Comparison of ENCODE assay signal across 14 cellular contexts in genomic region chr3:10334461-10334860, GRCh38. TPM values are rescaled to one million over a fixed set of nuclear protein-coding genes. Genes with fewer than 3 reads are reported as not detected.
DNase-seq lines count a peak whose midpoint lies in the region; ATAC-seq, FAIRE-seq and TF ChIP-seq lines count a peak whose summit lies in the region.
"Had no signal": no experiment of that assay in that cellular context is flagged by ENCODE, and none has a peak within 500 bp of the region (broad histone marks: within the 10 kb centered on the region; RNA-seq: fewer than 3 reads in every experiment).

No MANE protein-coding gene starts in this region.

- 0 out of 2 replicates have a peak overlapping the region, but pooled peaks have one; percentile 7 for H4K8ac ChIP-seq in H1 (ENCODE audit: extremely low read depth, insufficient read depth, low read length)

- no peaks in the 10 kb centered on the region; the same call in none of the 2 replicates for H3K27me3 ChIP-seq in Caco-2 (replicated peaks; ENCODE audit: control insufficient read depth, insufficient read depth, low read length)
- no peaks in the 10 kb centered on the region; a peak in 2 of 7 replicates for H3K27me3 ChIP-seq in H1 (replicated peaks in 1 of 4; ENCODE audit: control insufficient read depth in 3 of 4, extremely low read depth in 1 of 4, insufficient read depth in 3 of 4, low read length in 3 of 4)
- no peaks in the 10 kb centered on the region for H3K27me3 ChIP-seq in parathyroid adenoma (ENCODE audit: control insufficient read depth, insufficient read depth, low read length)
- H3K27me3 ChIP-seq in ovary: no peaks in the 10 kb centered on the region

- H3K23me2 ChIP-seq in H1 (ENCODE audit: low read depth, low read length): no peaks in the 10 kb centered on the region; the same call in 1 of the 2 replicates

- H3K79me2 ChIP-seq in H1 (ENCODE audit: control insufficient read depth in 1 of 2, insufficient read depth in 2 of 2, low read length in 2 of 2) (no peaks in the 10 kb centered on the region), parathyroid adenoma (no peaks in the 10 kb centered on the region)

- TF ChIP-seq RAD21 in H1 (IDR thresholded peaks at IDR 0.05 in 1 of 2, conservative IDR thresholded peaks at IDR 0.05 in 1 of 2; ENCODE audit: low read depth in 2 of 2, low read length in 2 of 2): peak in 1 of 2 experiments; percentile 36; a peak in 2 of 4 replicates

- no peak overlapping the region for H2BK12ac ChIP-seq in H1 (ENCODE audit: low read depth, low read length)

- WGBS in H1 (ENCODE audit: extremely low coverage in 1 of 2, insufficient coverage in 1 of 2, insufficient read length in 1 of 2, insufficient replicate concordance in 2 of 2, low coverage in 1 of 2, low lambda C conversion rate in 2 of 2, missing lambda C conversion rate in 1 of 2), 2 experiments: 84% methylated on average over 12 of the region's 12 CpGs; no CpG with 5 or more reads in 1 of the 2 experiments
- WGBS in ovary, 3 donors: 55 to 69% (median 63%) methylated on average over 12 of the region's 12 CpGs

- H3K4ac ChIP-seq in H1 (replicated peaks; ENCODE audit: insufficient read length, low read depth, low read length): no peak overlapping the region

- H3K79me1 ChIP-seq in H1 (ENCODE audit: low read depth, low read length): no peaks in the 10 kb centered on the region

- H3K4me3 ChIP-seq in Caco-2 (ENCODE audit: low read depth, low read length) (no peak overlapping the region), H1 (ENCODE audit: extremely low read depth in 1 of 4, insufficient read depth in 2 of 4, low read depth in 3 of 4, low read length in 4 of 4) (no peak overlapping the region), parathyroid adenoma (ENCODE audit: low read depth, low read length) (no peak overlapping the region), ovary (no peak overlapping the region)
- H3K4me3 ChIP-seq: heart left ventricle had no signal

- no peaks in the 10 kb centered on the region for H4K20me1 ChIP-seq in H1 (replicated peaks in 1 of 2; ENCODE audit: control insufficient read depth in 1 of 2, insufficient read depth in 2 of 2, low read length in 2 of 2)

- peaks cover 11% of the 10 kb centered on the region for H3K27me3 Mint-ChIP-seq in Caco-2 (ENCODE audit: insufficient read depth, unreplicated experiment)
- peaks cover 6 to 45% of the 10 kb centered on the region in 2 donors for H3K27me3 Mint-ChIP-seq in effector memory CD8-positive, alpha-beta T cell

- no peak overlapping the region for H3K23ac ChIP-seq in H1 (ENCODE audit: insufficient read length)

- H3K27ac ChIP-seq in H1 (ENCODE audit: low read depth, low read length) (no peak overlapping the region), parathyroid adenoma (no peak overlapping the region), ovary (no peak overlapping the region)
- H3K27ac ChIP-seq: heart left ventricle had no signal

- H3K36me3 ChIP-seq in Caco-2 (ENCODE audit: control insufficient read depth, insufficient read depth, low read length): no peaks in the 10 kb centered on the region
- H3K36me3 ChIP-seq in H1 (ENCODE audit: control insufficient read depth in 2 of 4, insufficient read depth in 4 of 4, low read length in 3 of 4): no peaks in the 10 kb centered on the region
- H3K36me3 ChIP-seq in parathyroid adenoma (ENCODE audit: control insufficient read depth, insufficient read depth, low read length): no peaks in the 10 kb centered on the region
- H3K36me3 ChIP-seq in ovary: no peaks in the 10 kb centered on the region
- H3K36me3 ChIP-seq: heart left ventricle had no signal

- no peak overlapping the region for H2BK120ac ChIP-seq in H1 (replicated peaks; ENCODE audit: low read depth, low read length)

- H4K91ac ChIP-seq in H1 (replicated peaks; ENCODE audit: insufficient read length, low read length): no peak overlapping the region

- H3K4me1 ChIP-seq in Caco-2: 0 out of 2 replicates have a peak, but pooled peaks cover 3% of the 10 kb centered on the region
- peaks cover 0 to 2% (median 0%) of the 10 kb centered on the region in 4 experiments; a peak in 1 of 7 replicates for H3K4me1 ChIP-seq in H1 (replicated peaks in 1 of 4; ENCODE audit: control insufficient read depth in 3 of 4, insufficient read depth in 4 of 4, low read length in 3 of 4)
- H3K4me1 ChIP-seq in parathyroid adenoma: no peaks in the 10 kb centered on the region
- no peaks in the 10 kb centered on the region for H3K4me1 ChIP-seq in ovary (ENCODE audit: insufficient read depth)
- H3K4me1 ChIP-seq: heart left ventricle had no signal

- POLR2A ChIA-PET in Caco-2 (lab: Charles Lee): interaction anchor here (0.6 kb wide), 1 partner anchor 1173 kb away, joined by 3 read pairs; no protein-coding TSS in a partner anchor
- POLR2A ChIA-PET in H1 (lab: Charles Lee; ENCODE audit: partially characterized antibody): interaction anchor here (1.0 kb wide), 1 partner anchor 13 kb away, joined by 4 read pairs; the partner anchor contains the start of gene SEC13

- H3K14ac ChIP-seq in H1 (ENCODE audit: insufficient read length): no peak overlapping the region

- H3K36me3 Mint-ChIP-seq in Caco-2 (ENCODE audit: insufficient read depth, unreplicated experiment): no peaks in the 10 kb centered on the region
- H3K36me3 Mint-ChIP-seq in effector memory CD8-positive, alpha-beta T cell (ENCODE audit: insufficient read depth): no peaks in the 10 kb centered on the region
- H3K36me3 Mint-ChIP-seq: activated CD8-positive, alpha-beta memory T cell treated with anti-CD3 and anti-CD28 coated beads, Interleukin-2, amount 10 ng/mL, durations not matched to agents 7 days and 5 days; T-cell had no signal

- TF ChIP-seq EP300 in H1 (IDR thresholded peaks at IDR 0.05; ENCODE audit: borderline replicate concordance in 1 of 2, low read depth in 2 of 2, low read length in 2 of 2) (no peak), ovary (IDR thresholded peaks at IDR 0.05) (no peak)

- TF ChIP-seq CTCF in Caco-2 (IDR thresholded peaks at IDR 0.05; ENCODE audit: insufficient read depth in 1 of 2, low read depth in 1 of 2, low read length in 1 of 2, severe bottlenecking in 1 of 2, unreplicated experiment in 1 of 2) (peak; percentile 29 to 31), H1 (IDR thresholded peaks at IDR 0.05; ENCODE audit: control extremely low read depth in 1 of 3, insufficient read depth in 1 of 3, low read depth in 1 of 3, low read length in 3 of 3) (peak in 2 of 3 experiments; percentile 48 to 50; a peak in 3 of 4 replicates), parathyroid adenoma (IDR thresholded peaks at IDR 0.05) (peak; percentile 34), ovary (IDR thresholded peaks at IDR 0.05) (no peak)

- no peak overlapping the region; the same call in 1 of the 2 replicates for H3K18ac ChIP-seq in H1 (ENCODE audit: extremely low read depth, low read length)

- intact Hi-C loops in Caco-2 (cut with micrococcal nuclease; ENCODE audit: unreplicated experiment) (no loop called here), ovary (cut with DNase I) (no loop called here)

- H3K4me1 Mint-ChIP-seq in Caco-2 (ENCODE audit: low read depth, unreplicated experiment): no peaks in the 10 kb centered on the region
- H3K4me1 Mint-ChIP-seq in effector memory CD8-positive, alpha-beta T cell (ENCODE audit: low read depth in 2 of 2): peaks cover 4 to 9% of the 10 kb centered on the region in 2 donors
- H3K4me1 Mint-ChIP-seq: nephron had no signal

- FAIRE-seq in H1 (lab: Jason Lieb, UNC): no peak

- 0 out of 2 replicates have a peak overlapping the region, but pooled peaks have one; percentile 61 for H2BK15ac ChIP-seq in H1 (ENCODE audit: low read length)

- ATAC-seq in effector memory CD8-positive, alpha-beta T cell (replicated peaks): no peak
- ATAC-seq in GM21423 (IDR thresholded peaks at IDR 0.05; ENCODE audit: unreplicated experiment) (no peak), HG02588 (IDR thresholded peaks at IDR 0.05; ENCODE audit: unreplicated experiment) (no peak)
- ATAC-seq: heart left ventricle had no signal

- H3K9me3 ChIP-seq in Caco-2 (no peaks in the 10 kb centered on the region), H1 (ENCODE audit: insufficient read depth in 2 of 2, low read depth in 1 of 2, low read length in 1 of 2) (no peaks in the 10 kb centered on the region), parathyroid adenoma (ENCODE audit: control insufficient read depth, low read length) (no peaks in the 10 kb centered on the region), ovary (no peaks in the 10 kb centered on the region)
- H3K9me3 ChIP-seq: heart left ventricle had no signal

- H3K27ac Mint-ChIP-seq in Caco-2 (ENCODE audit: unreplicated experiment): no peak overlapping the region
- no peak overlapping the region for H3K27ac Mint-ChIP-seq in effector memory CD8-positive, alpha-beta T cell
- H3K27ac Mint-ChIP-seq: activated CD8-positive, alpha-beta memory T cell treated with anti-CD3 and anti-CD28 coated beads, Interleukin-2, amount 10 ng/mL, durations not matched to agents 7 days and 5 days; nephron; T-cell had no signal

- CTCF ChIA-PET in Caco-2 (lab: Charles Lee) (no interaction called here), H1 (lab: Charles Lee; ENCODE audit: partially characterized antibody) (interaction anchor here (0.7 to 2.2 kb wide), 15 partner anchors 10 to 1275 kb away, joined by 3 to 15 read pairs (median 3); partner anchors contain the start of gene SEC13)

- no peak overlapping the region for H3K4me3 Mint-ChIP-seq in Caco-2 (ENCODE audit: unreplicated experiment)
- no peak overlapping the region for H3K4me3 Mint-ChIP-seq in effector memory CD8-positive, alpha-beta T cell
- H3K4me3 Mint-ChIP-seq: activated CD8-positive, alpha-beta memory T cell treated with anti-CD3 and anti-CD28 coated beads, Interleukin-2, amount 10 ng/mL, durations not matched to agents 7 days and 5 days; nephron; T-cell had no signal

- H2AFZ ChIP-seq in H1 (ENCODE audit: low read length): no peak overlapping the region
- no peak overlapping the region for H2AFZ ChIP-seq in parathyroid adenoma

- H3K4me2 ChIP-seq in H1 (ENCODE audit: insufficient read depth in 1 of 2, low read depth in 2 of 2, low read length in 2 of 2) (no peak overlapping the region), parathyroid adenoma (ENCODE audit: low read length) (no peak overlapping the region)

- no peak overlapping the region for H3K9ac ChIP-seq in H1 (replicated peaks in 1 of 4; ENCODE audit: extremely low read depth in 1 of 4, low read depth in 3 of 4, low read length in 3 of 4)
- no peak overlapping the region for H3K9ac ChIP-seq in parathyroid adenoma

- H3K9me3 Mint-ChIP-seq in Caco-2 (ENCODE audit: unreplicated experiment): no peaks in the 10 kb centered on the region
- H3K9me3 Mint-ChIP-seq in effector memory CD8-positive, alpha-beta T cell: no peaks in the 10 kb centered on the region
- H3K9me3 Mint-ChIP-seq: nephron, T-cell had no signal

- BruUV-seq in Caco-2 (replicated peaks; lab: Mats Ljungman, UMichigan): no TSS peak

- no peak overlapping the region for H4K5ac ChIP-seq in H1 (ENCODE audit: insufficient read length, low read depth, low read length)

- TF ChIP-seq POLR2A in H1 (IDR thresholded peaks at IDR 0.05; ENCODE audit: control extremely low read depth in 1 of 2, low read depth in 2 of 2, low read length in 2 of 2) (no peak), ovary (IDR thresholded peaks at IDR 0.05) (no peak)

- no peak overlapping the region for H2BK20ac ChIP-seq in H1 (ENCODE audit: low read length)

- H2AK5ac ChIP-seq in H1 (ENCODE audit: low read depth, low read length): no peak overlapping the region

- H2BK5ac ChIP-seq in H1 (ENCODE audit: low read depth, low read length): 0 out of 2 replicates have a peak overlapping the region, but pooled peaks have one; percentile 5

- no peak for DNase-seq in Caco-2
- DNase-seq in LHCN-M2 (ENCODE audit: low read depth): peak; percentile 78
- no peak for DNase-seq in H1 (ENCODE audit: low read depth in 1 of 2, low spot score in 2 of 2)
- no peak for DNase-seq in effector memory CD8-positive, alpha-beta T cell
- no peak for DNase-seq in ovary
- DNase-seq: activated CD8-positive, alpha-beta memory T cell treated with anti-CD3 and anti-CD28 coated beads, Interleukin-2, amount 10 ng/mL, durations not matched to agents 7 days and 5 days; NCI-H510A; T-cell had no signal

- H3K56ac ChIP-seq in H1 (replicated peaks; ENCODE audit: insufficient read length, low read depth, low read length): no peak overlapping the region

RNA-seq across cellular contexts. Expression of gene SEC13, which starts 13.5 kb away (rescaled TPM):
- total RNA-seq in Caco-2 (2022) (135 and 141 TPM in 2 replicates), LHCN-M2 (2014; rRNA removed) (183 and 186 TPM in 2 replicates), ovary (10 to 100 TPM; 48.8 to 93.6 (median 74.5) TPM)
- 285 TPM for polyA plus RNA-seq in LHCN-M2 (2012)
- 131 and 136 TPM in 2 replicates for total RNA-seq in H1 (2021; fragmentation: NEBNext Ultra II Directional; extraction: Animal tissue kit (Norgen Biotek cat#: 25700))
- polyA plus RNA-seq in H1 (2011; rRNA removed) (115 and 124 TPM in 2 replicates), ovary (10 to 100 TPM; 47.6 to 75.5 TPM)
- polyA plus RNA-seq in H1 (2011; cell fraction: cytosol; rRNA removed): 155 TPM
- 166 TPM for polyA plus RNA-seq in H1 (2011; cell fraction: nucleus; rRNA removed)
- polyA plus RNA-seq in H1 (2012, experiment 1 of 2): 123 to 167 TPM (median 161 TPM) in 4 replicates
- polyA plus RNA-seq in H1 (2012, experiment 2 of 2): 77.7 TPM
- 92.4 TPM for polyA plus RNA-seq in H1 (2013, experiment 1 of 2)
- polyA plus RNA-seq in H1 (2013, experiment 2 of 2): 92.3 TPM
- polyA minus RNA-seq in H1 (2011; rRNA and poly(A)+ RNA removed): 165 and 212 TPM in 2 replicates
- polyA minus RNA-seq in H1 (2011; cell fraction: cytosol; rRNA and poly(A)+ RNA removed): 100.0 TPM
- polyA minus RNA-seq in H1 (2011; cell fraction: nucleus; rRNA and poly(A)+ RNA removed): 119 TPM

RNA-seq across cellular contexts. Expression of gene GHRL, which starts 41.7 kb away (rescaled TPM):
- not detected in 2 replicates for total RNA-seq in Caco-2 (2022)
- not detected in 2 replicates for total RNA-seq in LHCN-M2 (2014; rRNA removed)
- 0.17 TPM for polyA plus RNA-seq in LHCN-M2 (2012)
- total RNA-seq in H1 (2021; fragmentation: NEBNext Ultra II Directional; extraction: Animal tissue kit (Norgen Biotek cat#: 25700)): 0.35 TPM in 1 of 2 replicates, not detected in the other
- 0.06 and 0.32 TPM in 2 replicates for polyA plus RNA-seq in H1 (2011; rRNA removed)
- 0.13 TPM for polyA plus RNA-seq in H1 (2011; cell fraction: cytosol; rRNA removed)
- polyA plus RNA-seq in H1 (2011; cell fraction: nucleus; rRNA removed): 0.57 TPM
- 0.23 to 0.87 TPM (median 0.50 TPM) in 3 of 4 replicates, not detected in the other for polyA plus RNA-seq in H1 (2012, experiment 1 of 2)
- not detected for polyA plus RNA-seq in H1 (2012, experiment 2 of 2)
- 0.14 TPM for polyA plus RNA-seq in H1 (2013, experiment 1 of 2)
- 0.26 TPM for polyA plus RNA-seq in H1 (2013, experiment 2 of 2)
- polyA minus RNA-seq in H1 (2011; rRNA and poly(A)+ RNA removed): 0.29 and 0.57 TPM in 2 replicates
- not detected for polyA minus RNA-seq in H1 (2011; cell fraction: cytosol; rRNA and poly(A)+ RNA removed)
- polyA minus RNA-seq in H1 (2011; cell fraction: nucleus; rRNA and poly(A)+ RNA removed): 1.00 TPM
- total RNA-seq in ovary: 1 to 10 TPM in 5 of 7 donors, under 1 TPM in 2; 0.24 to 2.4 (median 1.7) TPM
- under 1 TPM; 0.23 to 0.34 TPM for polyA plus RNA-seq in ovary
- total RNA-seq: urinary bladder had no signal

Comparison
In these comparisons a context has a peak if more than half of its experiments do, and no peak if none do; other contexts are left out.
1. CTCF ChIP-seq: peak in Caco-2 (2 of 2), H1 (2 of 3) and parathyroid adenoma (single experiment); none in ovary (0 of 3).